1 cellular context compared by ENCODE assay signal in genomic region chr12:121138284-121138683, GRCh38.
A peak's percentile ranks its signal among the peaks of the same experiment; 100 is the strongest.
TF ChIP-seq lines count a peak whose summit lies in the region.

No MANE protein-coding gene starts in this region.

TF ChIP-seq in K562, 482 proteins besides CTCF, POLR2A, EP300 and RAD21 (continued from another document and continues in another):
- no peak for TF ChIP-seq ZNF280B (CRISPR knock-in tag; IDR thresholded peaks at IDR 0.05)
- TF ChIP-seq ELF2 (CRISPR knock-in tag; IDR thresholded peaks at IDR 0.05) = peak; percentile 48; the same call in 1 of the 2 replicates
- TF ChIP-seq LCOR (CRISPR knock-in tag; IDR thresholded peaks at IDR 0.05) = no peak
- TF ChIP-seq SPI1 (IDR thresholded peaks at IDR 0.05; ENCODE audit: borderline replicate concordance, low read depth, low read length) = no peak
- TF ChIP-seq SMARCC2 (IDR thresholded peaks at IDR 0.05; ENCODE audit: low read depth) = no peak
- TF ChIP-seq ZFP36 (IDR thresholded peaks at IDR 0.05; ENCODE audit: low read depth, low read length, partially characterized antibody) = no peak
- TF ChIP-seq C11orf30 (IDR thresholded peaks at IDR 0.05; ENCODE audit: low read depth) = no peak
- TF ChIP-seq, protein P1, sequence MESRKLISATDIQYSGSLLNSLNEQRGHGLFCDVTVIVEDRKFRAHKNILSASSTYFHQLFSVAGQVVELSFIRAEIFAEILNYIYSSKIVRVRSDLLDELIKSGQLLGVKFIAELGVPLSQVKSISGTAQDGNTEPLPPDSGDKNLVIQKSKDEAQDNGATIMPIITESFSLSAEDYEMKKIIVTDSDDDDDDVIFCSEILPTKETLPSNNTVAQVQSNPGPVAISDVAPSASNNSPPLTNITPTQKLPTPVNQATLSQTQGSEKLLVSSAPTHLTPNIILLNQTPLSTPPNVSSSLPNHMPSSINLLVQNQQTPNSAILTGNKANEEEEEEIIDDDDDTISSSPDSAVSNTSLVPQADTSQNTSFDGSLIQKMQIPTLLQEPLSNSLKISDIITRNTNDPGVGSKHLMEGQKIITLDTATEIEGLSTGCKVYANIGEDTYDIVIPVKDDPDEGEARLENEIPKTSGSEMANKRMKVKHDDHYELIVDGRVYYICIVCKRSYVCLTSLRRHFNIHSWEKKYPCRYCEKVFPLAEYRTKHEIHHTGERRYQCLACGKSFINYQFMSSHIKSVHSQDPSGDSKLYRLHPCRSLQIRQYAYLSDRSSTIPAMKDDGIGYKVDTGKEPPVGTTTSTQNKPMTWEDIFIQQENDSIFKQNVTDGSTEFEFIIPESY (CRISPR knock-in tag; IDR thresholded peaks at IDR 0.05) = no peak
- TF ChIP-seq, protein P2, sequence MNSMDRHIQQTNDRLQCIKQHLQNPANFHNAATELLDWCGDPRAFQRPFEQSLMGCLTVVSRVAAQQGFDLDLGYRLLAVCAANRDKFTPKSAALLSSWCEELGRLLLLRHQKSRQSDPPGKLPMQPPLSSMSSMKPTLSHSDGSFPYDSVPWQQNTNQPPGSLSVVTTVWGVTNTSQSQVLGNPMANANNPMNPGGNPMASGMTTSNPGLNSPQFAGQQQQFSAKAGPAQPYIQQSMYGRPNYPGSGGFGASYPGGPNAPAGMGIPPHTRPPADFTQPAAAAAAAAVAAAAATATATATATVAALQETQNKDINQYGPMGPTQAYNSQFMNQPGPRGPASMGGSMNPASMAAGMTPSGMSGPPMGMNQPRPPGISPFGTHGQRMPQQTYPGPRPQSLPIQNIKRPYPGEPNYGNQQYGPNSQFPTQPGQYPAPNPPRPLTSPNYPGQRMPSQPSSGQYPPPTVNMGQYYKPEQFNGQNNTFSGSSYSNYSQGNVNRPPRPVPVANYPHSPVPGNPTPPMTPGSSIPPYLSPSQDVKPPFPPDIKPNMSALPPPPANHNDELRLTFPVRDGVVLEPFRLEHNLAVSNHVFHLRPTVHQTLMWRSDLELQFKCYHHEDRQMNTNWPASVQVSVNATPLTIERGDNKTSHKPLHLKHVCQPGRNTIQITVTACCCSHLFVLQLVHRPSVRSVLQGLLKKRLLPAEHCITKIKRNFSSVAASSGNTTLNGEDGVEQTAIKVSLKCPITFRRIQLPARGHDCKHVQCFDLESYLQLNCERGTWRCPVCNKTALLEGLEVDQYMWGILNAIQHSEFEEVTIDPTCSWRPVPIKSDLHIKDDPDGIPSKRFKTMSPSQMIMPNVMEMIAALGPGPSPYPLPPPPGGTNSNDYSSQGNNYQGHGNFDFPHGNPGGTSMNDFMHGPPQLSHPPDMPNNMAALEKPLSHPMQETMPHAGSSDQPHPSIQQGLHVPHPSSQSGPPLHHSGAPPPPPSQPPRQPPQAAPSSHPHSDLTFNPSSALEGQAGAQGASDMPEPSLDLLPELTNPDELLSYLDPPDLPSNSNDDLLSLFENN (IDR thresholded peaks at IDR 0.05; ENCODE audit: low read depth in 2 of 2, low read length in 2 of 2) = no peak
- TF ChIP-seq PRPF4 (IDR thresholded peaks at IDR 0.05; ENCODE audit: insufficient read depth, low read depth, low read length, poor library complexity, severe bottlenecking) = no peak
- TF ChIP-seq, protein P3, sequence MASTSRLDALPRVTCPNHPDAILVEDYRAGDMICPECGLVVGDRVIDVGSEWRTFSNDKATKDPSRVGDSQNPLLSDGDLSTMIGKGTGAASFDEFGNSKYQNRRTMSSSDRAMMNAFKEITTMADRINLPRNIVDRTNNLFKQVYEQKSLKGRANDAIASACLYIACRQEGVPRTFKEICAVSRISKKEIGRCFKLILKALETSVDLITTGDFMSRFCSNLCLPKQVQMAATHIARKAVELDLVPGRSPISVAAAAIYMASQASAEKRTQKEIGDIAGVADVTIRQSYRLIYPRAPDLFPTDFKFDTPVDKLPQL (IDR thresholded peaks at IDR 0.05; ENCODE audit: extremely low read depth, insufficient read length) = no peak
- TF ChIP-seq, protein P4, sequence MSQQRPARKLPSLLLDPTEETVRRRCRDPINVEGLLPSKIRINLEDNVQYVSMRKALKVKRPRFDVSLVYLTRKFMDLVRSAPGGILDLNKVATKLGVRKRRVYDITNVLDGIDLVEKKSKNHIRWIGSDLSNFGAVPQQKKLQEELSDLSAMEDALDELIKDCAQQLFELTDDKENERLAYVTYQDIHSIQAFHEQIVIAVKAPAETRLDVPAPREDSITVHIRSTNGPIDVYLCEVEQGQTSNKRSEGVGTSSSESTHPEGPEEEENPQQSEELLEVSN (IDR thresholded peaks at IDR 0.05; ENCODE audit: borderline replicate concordance in 1 of 2, extremely low read depth in 1 of 2, insufficient read depth in 1 of 2, insufficient read length in 1 of 2, low read depth in 1 of 2, low read length in 1 of 2, poor library complexity in 1 of 2, severe bottlenecking in 1 of 2) = no peak
- no peak for TF ChIP-seq ETV6 (IDR thresholded peaks at IDR 0.05; ENCODE audit: borderline replicate concordance in 1 of 2, low read depth in 2 of 2, low read length in 1 of 2)
- no peak for TF ChIP-seq ETV6 (CRISPR knock-in tag; IDR thresholded peaks at IDR 0.05; ENCODE audit: borderline replicate concordance)
- TF ChIP-seq ATF1 (CRISPR knock-in tag; IDR thresholded peaks at IDR 0.05) = no peak
- no peak for TF ChIP-seq ATF1 (tag; IDR thresholded peaks at IDR 0.05)
- no peak for TF ChIP-seq POLR3G (IDR thresholded peaks at IDR 0.05; ENCODE audit: extremely low read depth, insufficient read length, insufficient replicate concordance)
- TF ChIP-seq, protein P5, sequence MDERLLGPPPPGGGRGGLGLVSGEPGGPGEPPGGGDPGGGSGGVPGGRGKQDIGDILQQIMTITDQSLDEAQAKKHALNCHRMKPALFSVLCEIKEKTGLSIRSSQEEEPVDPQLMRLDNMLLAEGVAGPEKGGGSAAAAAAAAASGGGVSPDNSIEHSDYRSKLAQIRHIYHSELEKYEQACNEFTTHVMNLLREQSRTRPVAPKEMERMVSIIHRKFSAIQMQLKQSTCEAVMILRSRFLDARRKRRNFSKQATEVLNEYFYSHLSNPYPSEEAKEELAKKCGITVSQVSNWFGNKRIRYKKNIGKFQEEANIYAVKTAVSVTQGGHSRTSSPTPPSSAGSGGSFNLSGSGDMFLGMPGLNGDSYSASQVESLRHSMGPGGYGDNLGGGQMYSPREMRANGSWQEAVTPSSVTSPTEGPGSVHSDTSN (CRISPR knock-in tag; IDR thresholded peaks at IDR 0.05; ENCODE audit: low read depth) = no peak
- TF ChIP-seq, protein P5 (tag; conservative IDR thresholded peaks at IDR 0.05; ENCODE audit: low read depth) = peak; percentile 68
- TF ChIP-seq NFE2 (IDR thresholded peaks at IDR 0.05; ENCODE audit: low read depth) = no peak
- TF ChIP-seq BCLAF1 (IDR thresholded peaks at IDR 0.05; ENCODE audit: borderline replicate concordance in 1 of 2, control insufficient read depth in 1 of 2, low read depth in 2 of 2, low read length in 1 of 2) = no peak
- TF ChIP-seq CBFB (CRISPR knock-in tag; IDR thresholded peaks at IDR 0.05) = no peak
- no peak for TF ChIP-seq ZNF124 (CRISPR knock-in tag; IDR thresholded peaks at IDR 0.05)
- TF ChIP-seq, protein P6, sequence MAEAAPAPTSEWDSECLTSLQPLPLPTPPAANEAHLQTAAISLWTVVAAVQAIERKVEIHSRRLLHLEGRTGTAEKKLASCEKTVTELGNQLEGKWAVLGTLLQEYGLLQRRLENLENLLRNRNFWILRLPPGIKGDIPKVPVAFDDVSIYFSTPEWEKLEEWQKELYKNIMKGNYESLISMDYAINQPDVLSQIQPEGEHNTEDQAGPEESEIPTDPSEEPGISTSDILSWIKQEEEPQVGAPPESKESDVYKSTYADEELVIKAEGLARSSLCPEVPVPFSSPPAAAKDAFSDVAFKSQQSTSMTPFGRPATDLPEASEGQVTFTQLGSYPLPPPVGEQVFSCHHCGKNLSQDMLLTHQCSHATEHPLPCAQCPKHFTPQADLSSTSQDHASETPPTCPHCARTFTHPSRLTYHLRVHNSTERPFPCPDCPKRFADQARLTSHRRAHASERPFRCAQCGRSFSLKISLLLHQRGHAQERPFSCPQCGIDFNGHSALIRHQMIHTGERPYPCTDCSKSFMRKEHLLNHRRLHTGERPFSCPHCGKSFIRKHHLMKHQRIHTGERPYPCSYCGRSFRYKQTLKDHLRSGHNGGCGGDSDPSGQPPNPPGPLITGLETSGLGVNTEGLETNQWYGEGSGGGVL (CRISPR knock-in tag; IDR thresholded peaks at IDR 0.05) = no peak
- TF ChIP-seq L3MBTL2 (IDR thresholded peaks at IDR 0.05) = peak; percentile 56; the same call in 1 of the 2 replicates
- TF ChIP-seq RAD51 (IDR thresholded peaks at IDR 0.05; ENCODE audit: borderline replicate concordance, low read depth) = peak; percentile 93
- no peak for TF ChIP-seq TCFL5 (CRISPR knock-in tag; conservative IDR thresholded peaks at IDR 0.05)
- TF ChIP-seq RBM25 (IDR thresholded peaks at IDR 0.05; ENCODE audit: low read depth, low read length, severe bottlenecking) = peak; percentile 54
- TF ChIP-seq MCM5 (IDR thresholded peaks at IDR 0.05; ENCODE audit: low read depth) = no peak
- TF ChIP-seq STAT5B (CRISPR knock-in tag; IDR thresholded peaks at IDR 0.05) = no peak
- TF ChIP-seq ASH1L (IDR thresholded peaks at IDR 0.05; ENCODE audit: borderline replicate concordance, low read depth, partially characterized antibody) = peak; percentile 71
